1 cellular context compared by ENCODE assay signal in the genomic region with DNA sequence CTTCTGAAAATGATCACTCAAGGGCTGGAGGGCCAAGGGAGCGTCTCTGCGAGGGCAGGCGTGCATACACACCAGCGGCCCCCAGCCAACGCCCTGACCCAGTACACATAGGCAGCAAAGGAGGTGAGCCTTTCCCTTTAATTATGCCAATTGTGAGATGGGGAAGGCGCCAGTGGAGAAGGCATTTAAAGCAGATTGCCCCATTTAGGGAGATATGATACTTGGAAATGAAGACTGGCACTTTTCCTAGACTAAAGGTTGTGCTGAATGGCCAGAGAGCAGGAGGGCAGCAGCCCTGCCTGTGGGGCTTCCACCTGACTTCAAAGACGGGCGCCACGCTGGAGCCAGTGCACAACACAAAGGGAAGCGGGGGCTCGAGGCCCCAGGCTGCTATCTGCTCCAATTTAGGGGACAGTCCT.
TF ChIP-seq lines count a peak whose summit lies in the region.

No MANE protein-coding gene starts in this region.

TF ChIP-seq in HCT116, 20 proteins besides CTCF, POLR2A, EP300 and RAD21 (continued from another document):
- TF ChIP-seq, protein P1, sequence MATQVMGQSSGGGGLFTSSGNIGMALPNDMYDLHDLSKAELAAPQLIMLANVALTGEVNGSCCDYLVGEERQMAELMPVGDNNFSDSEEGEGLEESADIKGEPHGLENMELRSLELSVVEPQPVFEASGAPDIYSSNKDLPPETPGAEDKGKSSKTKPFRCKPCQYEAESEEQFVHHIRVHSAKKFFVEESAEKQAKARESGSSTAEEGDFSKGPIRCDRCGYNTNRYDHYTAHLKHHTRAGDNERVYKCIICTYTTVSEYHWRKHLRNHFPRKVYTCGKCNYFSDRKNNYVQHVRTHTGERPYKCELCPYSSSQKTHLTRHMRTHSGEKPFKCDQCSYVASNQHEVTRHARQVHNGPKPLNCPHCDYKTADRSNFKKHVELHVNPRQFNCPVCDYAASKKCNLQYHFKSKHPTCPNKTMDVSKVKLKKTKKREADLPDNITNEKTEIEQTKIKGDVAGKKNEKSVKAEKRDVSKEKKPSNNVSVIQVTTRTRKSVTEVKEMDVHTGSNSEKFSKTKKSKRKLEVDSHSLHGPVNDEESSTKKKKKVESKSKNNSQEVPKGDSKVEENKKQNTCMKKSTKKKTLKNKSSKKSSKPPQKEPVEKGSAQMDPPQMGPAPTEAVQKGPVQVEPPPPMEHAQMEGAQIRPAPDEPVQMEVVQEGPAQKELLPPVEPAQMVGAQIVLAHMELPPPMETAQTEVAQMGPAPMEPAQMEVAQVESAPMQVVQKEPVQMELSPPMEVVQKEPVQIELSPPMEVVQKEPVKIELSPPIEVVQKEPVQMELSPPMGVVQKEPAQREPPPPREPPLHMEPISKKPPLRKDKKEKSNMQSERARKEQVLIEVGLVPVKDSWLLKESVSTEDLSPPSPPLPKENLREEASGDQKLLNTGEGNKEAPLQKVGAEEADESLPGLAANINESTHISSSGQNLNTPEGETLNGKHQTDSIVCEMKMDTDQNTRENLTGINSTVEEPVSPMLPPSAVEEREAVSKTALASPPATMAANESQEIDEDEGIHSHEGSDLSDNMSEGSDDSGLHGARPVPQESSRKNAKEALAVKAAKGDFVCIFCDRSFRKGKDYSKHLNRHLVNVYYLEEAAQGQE (IDR thresholded peaks at IDR 0.05; ENCODE audit: low read depth), result no peak
- no peak for TF ChIP-seq YY1 (IDR thresholded peaks at IDR 0.05; ENCODE audit: extremely low read depth, insufficient replicate concordance, low read depth, low read length)
